Comparison of ENCODE assay signal across 1 cellular context in the genomic region with DNA sequence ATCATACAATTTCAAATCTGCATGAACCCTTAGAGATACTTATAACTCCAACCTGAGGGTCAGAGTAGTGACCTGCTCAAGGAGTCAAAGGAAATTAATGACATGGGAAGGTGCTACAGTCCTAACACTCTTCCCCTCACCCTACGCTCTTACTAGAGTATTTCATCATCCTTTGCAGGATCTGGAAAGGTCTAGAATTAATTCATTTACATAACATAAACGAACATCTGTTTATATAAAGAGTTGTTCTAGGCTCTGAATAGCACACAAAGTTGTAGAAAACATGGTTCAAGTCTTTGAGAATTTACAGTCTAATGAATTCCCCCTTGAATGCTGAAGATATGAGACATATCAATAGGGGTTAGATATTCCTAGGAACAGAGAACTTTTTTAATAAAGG.
TF ChIP-seq lines count a peak whose summit lies in the region.

No MANE protein-coding gene starts in this region.

TF ChIP-seq in K562, 482 proteins besides CTCF, POLR2A, EP300 and RAD21 (continued from another document and continues in another):
- TF ChIP-seq, protein P1, sequence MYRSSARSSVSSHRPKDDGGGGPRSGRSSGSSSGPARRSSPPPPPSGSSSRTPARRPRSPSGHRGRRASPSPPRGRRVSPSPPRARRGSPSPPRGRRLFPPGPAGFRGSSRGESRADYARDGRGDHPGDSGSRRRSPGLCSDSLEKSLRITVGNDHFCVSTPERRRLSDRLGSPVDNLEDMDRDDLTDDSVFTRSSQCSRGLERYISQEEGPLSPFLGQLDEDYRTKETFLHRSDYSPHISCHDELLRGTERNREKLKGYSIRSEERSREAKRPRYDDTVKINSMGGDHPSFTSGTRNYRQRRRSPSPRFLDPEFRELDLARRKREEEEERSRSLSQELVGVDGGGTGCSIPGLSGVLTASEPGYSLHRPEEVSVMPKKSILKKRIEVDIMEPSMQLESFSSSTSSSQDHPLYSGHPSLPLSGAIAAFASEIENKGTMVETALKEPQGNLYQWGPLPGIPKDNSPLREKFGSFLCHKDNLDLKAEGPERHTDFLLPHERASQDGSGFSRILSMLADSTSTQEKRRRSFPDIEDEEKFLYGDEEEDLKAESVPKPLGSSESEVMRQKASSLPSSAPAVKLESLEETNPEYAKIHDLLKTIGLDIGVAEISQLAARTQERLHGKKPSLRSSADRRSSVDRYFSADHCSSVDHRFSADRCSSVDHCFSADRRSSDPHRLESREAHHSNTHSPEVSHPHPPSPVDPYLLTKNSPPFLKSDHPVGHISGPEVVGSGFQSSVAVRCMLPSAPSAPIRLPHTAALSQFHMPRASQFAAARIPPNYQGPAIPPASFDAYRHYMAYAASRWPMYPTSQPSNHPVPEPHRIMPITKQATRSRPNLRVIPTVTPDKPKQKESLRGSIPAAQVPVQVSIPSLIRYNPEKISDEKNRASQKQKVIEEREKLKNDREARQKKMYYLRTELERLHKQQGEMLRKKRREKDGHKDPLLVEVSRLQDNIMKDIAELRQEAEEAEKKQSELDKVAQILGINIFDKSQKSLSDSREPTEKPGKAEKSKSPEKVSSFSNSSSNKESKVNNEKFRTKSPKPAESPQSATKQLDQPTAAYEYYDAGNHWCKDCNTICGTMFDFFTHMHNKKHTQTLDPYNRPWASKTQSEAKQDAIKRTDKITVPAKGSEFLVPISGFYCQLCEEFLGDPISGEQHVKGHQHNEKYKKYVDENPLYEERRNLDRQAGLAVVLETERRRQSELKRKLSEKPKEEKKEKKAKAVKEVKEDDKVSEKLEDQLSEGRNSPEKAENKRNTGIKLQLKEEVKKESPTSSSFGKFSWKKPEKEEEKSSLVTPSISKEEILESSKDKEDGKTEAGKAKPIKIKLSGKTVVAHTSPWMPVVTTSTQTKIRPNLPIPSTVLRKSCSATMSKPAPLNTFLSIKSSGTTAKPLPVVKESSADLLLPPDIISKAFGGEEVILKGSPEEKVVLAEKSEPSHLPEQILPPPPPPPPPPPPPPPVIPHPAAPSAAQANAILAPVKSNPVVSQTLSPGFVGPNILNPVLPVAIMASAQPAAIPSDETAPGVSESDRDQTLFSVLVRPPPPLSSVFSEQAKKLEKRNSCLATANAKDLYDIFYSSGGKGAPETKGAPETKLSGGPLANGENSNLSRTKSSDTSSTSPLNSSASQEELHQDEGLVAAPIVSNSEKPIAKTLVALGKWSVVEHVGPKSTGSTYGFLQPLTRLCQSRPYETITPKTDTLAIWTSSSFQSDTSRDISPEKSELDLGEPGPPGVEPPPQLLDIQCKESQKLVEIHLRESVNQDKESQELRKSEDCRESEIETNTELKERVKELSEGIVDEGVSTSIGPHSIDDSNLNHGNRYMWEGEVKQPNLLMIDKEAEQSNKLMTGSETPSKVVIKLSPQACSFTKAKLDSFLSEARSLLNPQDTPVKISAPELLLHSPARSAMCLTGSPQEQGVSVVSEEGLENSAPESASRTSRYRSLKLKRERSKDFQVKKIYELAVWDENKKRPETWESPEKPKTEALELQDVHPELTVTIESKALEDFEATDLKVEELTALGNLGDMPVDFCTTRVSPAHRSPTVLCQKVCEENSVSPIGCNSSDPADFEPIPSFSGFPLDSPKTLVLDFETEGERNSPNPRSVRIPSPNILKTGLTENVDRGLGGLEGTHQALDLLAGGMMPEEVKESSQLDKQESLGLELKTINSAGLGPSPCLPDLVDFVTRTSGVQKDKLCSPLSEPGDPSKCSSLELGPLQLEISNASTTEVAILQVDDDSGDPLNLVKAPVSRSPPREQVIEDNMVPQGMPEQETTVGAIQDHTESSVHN (IDR thresholded peaks at IDR 0.05; ENCODE audit: borderline replicate concordance in 1 of 2, low read depth in 1 of 2): peak in 1 of 2 experiments; percentile 31; a peak in 1 of 4 replicates
- TF ChIP-seq ZNF431 (CRISPR knock-in tag; IDR thresholded peaks at IDR 0.05): no peak
- no peak for TF ChIP-seq YY1 (IDR thresholded peaks at IDR 0.05; ENCODE audit: borderline replicate concordance in 1 of 3, control insufficient read depth in 1 of 3, extremely low read depth in 1 of 3, insufficient read depth in 3 of 3, insufficient read length in 1 of 3, insufficient replicate concordance in 2 of 3, low read depth in 1 of 3, low read length in 2 of 3)
- TF ChIP-seq NCOA4 (IDR thresholded peaks at IDR 0.05; ENCODE audit: partially characterized antibody): no peak
- TF ChIP-seq ZBTB2 (IDR thresholded peaks at IDR 0.05): no peak
- TF ChIP-seq CXXC5 (CRISPR knock-in tag; IDR thresholded peaks at IDR 0.05): peak; percentile 55; the same call in 1 of the 2 replicates
- TF ChIP-seq, protein P2, sequence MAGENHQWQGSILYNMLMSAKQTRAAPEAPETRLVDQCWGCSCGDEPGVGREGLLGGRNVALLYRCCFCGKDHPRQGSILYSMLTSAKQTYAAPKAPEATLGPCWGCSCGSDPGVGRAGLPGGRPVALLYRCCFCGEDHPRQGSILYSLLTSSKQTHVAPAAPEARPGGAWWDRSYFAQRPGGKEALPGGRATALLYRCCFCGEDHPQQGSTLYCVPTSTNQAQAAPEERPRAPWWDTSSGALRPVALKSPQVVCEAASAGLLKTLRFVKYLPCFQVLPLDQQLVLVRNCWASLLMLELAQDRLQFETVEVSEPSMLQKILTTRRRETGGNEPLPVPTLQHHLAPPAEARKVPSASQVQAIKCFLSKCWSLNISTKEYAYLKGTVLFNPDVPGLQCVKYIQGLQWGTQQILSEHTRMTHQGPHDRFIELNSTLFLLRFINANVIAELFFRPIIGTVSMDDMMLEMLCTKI (IDR thresholded peaks at IDR 0.05; ENCODE audit: partially characterized antibody): no peak
- no peak for TF ChIP-seq KDM1A (IDR thresholded peaks at IDR 0.05)
- TF ChIP-seq CHD1 (IDR thresholded peaks at IDR 0.05; ENCODE audit: low read length): no peak
- TF ChIP-seq IRF9 (tag; IDR thresholded peaks at IDR 0.05): peak; percentile 60; the same call in 1 of the 2 replicates
- no peak for TF ChIP-seq SIN3B (IDR thresholded peaks at IDR 0.05; ENCODE audit: low read depth)
- no peak for TF ChIP-seq SMARCC2 (IDR thresholded peaks at IDR 0.05; ENCODE audit: low read depth)
- no peak for TF ChIP-seq ZNF444 (CRISPR knock-in tag; IDR thresholded peaks at IDR 0.05)
- no peak for TF ChIP-seq NUFIP1 (IDR thresholded peaks at IDR 0.05; ENCODE audit: partially characterized antibody)
- TF ChIP-seq, protein P3, sequence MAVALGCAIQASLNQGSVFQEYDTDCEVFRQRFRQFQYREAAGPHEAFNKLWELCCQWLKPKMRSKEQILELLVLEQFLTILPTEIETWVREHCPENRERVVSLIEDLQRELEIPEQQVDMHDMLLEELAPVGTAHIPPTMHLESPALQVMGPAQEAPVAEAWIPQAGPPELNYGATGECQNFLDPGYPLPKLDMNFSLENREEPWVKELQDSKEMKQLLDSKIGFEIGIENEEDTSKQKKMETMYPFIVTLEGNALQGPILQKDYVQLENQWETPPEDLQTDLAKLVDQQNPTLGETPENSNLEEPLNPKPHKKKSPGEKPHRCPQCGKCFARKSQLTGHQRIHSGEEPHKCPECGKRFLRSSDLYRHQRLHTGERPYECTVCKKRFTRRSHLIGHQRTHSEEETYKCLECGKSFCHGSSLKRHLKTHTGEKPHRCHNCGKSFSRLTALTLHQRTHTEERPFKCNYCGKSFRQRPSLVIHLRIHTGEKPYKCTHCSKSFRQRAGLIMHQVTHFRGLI (CRISPR knock-in tag; IDR thresholded peaks at IDR 0.05): no peak
- TF ChIP-seq, protein P4, sequence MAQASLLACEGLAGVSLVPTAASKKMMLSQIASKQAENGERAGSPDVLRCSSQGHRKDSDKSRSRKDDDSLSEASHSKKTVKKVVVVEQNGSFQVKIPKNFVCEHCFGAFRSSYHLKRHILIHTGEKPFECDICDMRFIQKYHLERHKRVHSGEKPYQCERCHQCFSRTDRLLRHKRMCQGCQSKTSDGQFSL (CRISPR knock-in tag; IDR thresholded peaks at IDR 0.05): no peak
- TF ChIP-seq, protein P4 (tag; IDR thresholded peaks at IDR 0.05): no peak
- TF ChIP-seq CSDE1 (IDR thresholded peaks at IDR 0.05): no peak
- TF ChIP-seq, protein P5, sequence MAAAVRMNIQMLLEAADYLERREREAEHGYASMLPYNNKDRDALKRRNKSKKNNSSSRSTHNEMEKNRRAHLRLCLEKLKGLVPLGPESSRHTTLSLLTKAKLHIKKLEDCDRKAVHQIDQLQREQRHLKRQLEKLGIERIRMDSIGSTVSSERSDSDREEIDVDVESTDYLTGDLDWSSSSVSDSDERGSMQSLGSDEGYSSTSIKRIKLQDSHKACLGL (CRISPR knock-in tag; IDR thresholded peaks at IDR 0.05; ENCODE audit: borderline replicate concordance, poor library complexity, severe bottlenecking): no peak
- no peak for TF ChIP-seq CBX5 (IDR thresholded peaks at IDR 0.05; ENCODE audit: borderline replicate concordance, low read depth)
- TF ChIP-seq BHLHE40 (IDR thresholded peaks at IDR 0.05; ENCODE audit: low read length): no peak
- no peak for TF ChIP-seq FOXJ2 (tag; IDR thresholded peaks at IDR 0.05)
- no peak for TF ChIP-seq MTA3 (IDR thresholded peaks at IDR 0.05; ENCODE audit: borderline replicate concordance)
- peak; percentile 25; the same call in 1 of the 2 replicates for TF ChIP-seq DMBX1 (CRISPR knock-in tag; IDR thresholded peaks at IDR 0.05; ENCODE audit: borderline replicate concordance)
- peak; percentile 53; the same call in 1 of the 2 replicates for TF ChIP-seq L3MBTL2 (IDR thresholded peaks at IDR 0.05)
- no peak for TF ChIP-seq MCM3 (IDR thresholded peaks at IDR 0.05)
- TF ChIP-seq SNRNP70 (optimal IDR thresholded peaks at IDR 0.05; ENCODE audit: low read depth, low read length): no peak
- TF ChIP-seq ZNF311 (CRISPR knock-in tag; IDR thresholded peaks at IDR 0.05): no peak
- no peak for TF ChIP-seq ZNF165 (CRISPR knock-in tag; IDR thresholded peaks at IDR 0.05; ENCODE audit: borderline replicate concordance)
- no peak for TF ChIP-seq NFIX (CRISPR knock-in tag; IDR thresholded peaks at IDR 0.05; ENCODE audit: low read depth)
- no peak for TF ChIP-seq EWSR1 (IDR thresholded peaks at IDR 0.05; ENCODE audit: borderline replicate concordance, low read depth, partially characterized antibody)
- TF ChIP-seq FOXJ3 (CRISPR knock-in tag; IDR thresholded peaks at IDR 0.05): no peak
- no peak for TF ChIP-seq ARID3A (IDR thresholded peaks at IDR 0.05; ENCODE audit: borderline replicate concordance, low read depth, low read length)
- TF ChIP-seq E2F8 (IDR thresholded peaks at IDR 0.05; ENCODE audit: low read depth, partially characterized antibody): no peak
- no peak for TF ChIP-seq HNRNPUL1 (IDR thresholded peaks at IDR 0.05; ENCODE audit: low read length)
- no peak for TF ChIP-seq ZNF77 (CRISPR knock-in tag; IDR thresholded peaks at IDR 0.05)
- TF ChIP-seq HIVEP1 (CRISPR knock-in tag; IDR thresholded peaks at IDR 0.05): no peak
- TF ChIP-seq BDP1 (IDR thresholded peaks at IDR 0.05; ENCODE audit: insufficient read depth, insufficient read length): no peak
- TF ChIP-seq ELF1 (tag; IDR thresholded peaks at IDR 0.05): no peak
- no peak for TF ChIP-seq PHB (CRISPR knock-in tag; IDR thresholded peaks at IDR 0.05)
- no peak for TF ChIP-seq ZFP1 (CRISPR knock-in tag; IDR thresholded peaks at IDR 0.05)
- TF ChIP-seq SMAD4 (CRISPR knock-in tag; conservative IDR thresholded peaks at IDR 0.05): peak; percentile 70; the same call in 1 of the 2 replicates
